Comparison of ENCODE assay signal across 25 cellular contexts in genomic region chr11:36077886-36078685, GRCh38.
DNase-seq lines count a peak whose midpoint lies in the region; ATAC-seq, FAIRE-seq and TF ChIP-seq lines count a peak whose summit lies in the region.
"Had no signal": no experiment of that assay in that cellular context is flagged by ENCODE, and none has a peak within 500 bp of the region (broad histone marks: within the 10 kb centered on the region; RNA-seq: fewer than 3 reads in every experiment).

No MANE protein-coding gene starts in this region.

- no peak for TF ChIP-seq CTCF in RWPE1 (conservative IDR thresholded peaks at IDR 0.05; ENCODE audit: low read depth)
- TF ChIP-seq CTCF in foreskin fibroblast (IDR thresholded peaks at IDR 0.05; ENCODE audit: low read depth, low read length), result no peak
- TF ChIP-seq CTCF in smooth muscle cell (IDR thresholded peaks at IDR 0.05; ENCODE audit: borderline replicate concordance, insufficient read depth, poor library complexity, severe bottlenecking), result no peak

- H3K4me1 ChIP-seq in smooth muscle cell (ENCODE audit: low read depth), result peaks cover 10% of the 10 kb centered on the region
- H3K4me1 ChIP-seq: parathyroid adenoma had no signal

- peaks cover 33% of the 10 kb centered on the region for H3F3A ChIP-seq in smooth muscle cell (ENCODE audit: low read depth)

- ATAC-seq in HG02571 (IDR thresholded peaks at IDR 0.05; ENCODE audit: unreplicated experiment), result no peak
- ATAC-seq: activated naive CD8-positive, alpha-beta T cell treated with anti-CD3 and anti-CD28 coated beads, Interleukin-2, amount 50 U/mL, for 24 hours; activated T-cell treated with anti-CD3 and anti-CD28 coated beads, Interleukin-2, amount 50 U/mL, for 4 hours; GM23338; K562; naive thymus-derived CD8-positive, alpha-beta T cell; Right ventricle myocardium inferior had no signal

- H3K27ac ChIP-seq in RWPE1 (peak overlapping the region; percentile 24), smooth muscle cell (ENCODE audit: low read depth) (peak overlapping the region; percentile 87)
- H3K27ac ChIP-seq: dorsolateral prefrontal cortex, parathyroid adenoma, right atrium auricular region, spleen, VCaP had no signal

- no peaks in the 10 kb centered on the region for H3K79me2 ChIP-seq in smooth muscle cell (ENCODE audit: low read depth)
- H3K79me2 ChIP-seq: parathyroid adenoma had no signal

- POLR2A ChIA-PET in RWPE1 (lab: Yijun Ruan, JAX; ENCODE audit: low non-redundant PET), result no interaction called here

- no peaks in the 10 kb centered on the region for H3K9me3 ChIP-seq in smooth muscle cell (replicated peaks; ENCODE audit: low read depth)
- H3K9me3 ChIP-seq: right atrium auricular region had no signal

- H3K27me3 ChIP-seq in smooth muscle cell (ENCODE audit: low read depth), result no peaks in the 10 kb centered on the region
- H3K27me3 ChIP-seq: dorsolateral prefrontal cortex, right atrium auricular region, spleen had no signal

- H2AFZ ChIP-seq in smooth muscle cell (ENCODE audit: low read depth), result no peak overlapping the region
- H2AFZ ChIP-seq: GM23338, parathyroid adenoma had no signal

- FAIRE-seq in GM12891 (lab: Jason Lieb, UNC), result no peak
- FAIRE-seq: K562, kidney had no signal

- H4K20me1 ChIP-seq in smooth muscle cell (ENCODE audit: low read depth), result no peaks in the 10 kb centered on the region

- CTCF ChIA-PET in RWPE1 (lab: Yijun Ruan, JAX), result no interaction called here

- no peak overlapping the region for H3K4me3 ChIP-seq in foreskin fibroblast (ENCODE audit: low read depth in 1 of 2, low read length in 2 of 2)
- H3K4me3 ChIP-seq in smooth muscle cell, result no peak overlapping the region
- H3K4me3 ChIP-seq: dorsolateral prefrontal cortex, GM23338, K562, right atrium auricular region, spleen had no signal

- no peaks in the 10 kb centered on the region for H3K36me3 ChIP-seq in smooth muscle cell (ENCODE audit: low read depth)
- H3K36me3 ChIP-seq: right atrium auricular region had no signal

- no peak overlapping the region for H3K9ac ChIP-seq in smooth muscle cell (ENCODE audit: low read depth)
- H3K9ac ChIP-seq: parathyroid adenoma had no signal

- no peak for TF ChIP-seq POLR2A in GM12891 (IDR thresholded peaks at IDR 0.05; ENCODE audit: low read depth, low read length)

- DNase-seq in HCEC 1CT (peak; percentile 23), RWPE1 (ENCODE audit: low spot score) (no peak), foreskin fibroblast (peak; percentile 42 to 51), smooth muscle cell (lab: John Stamatoyannopoulos, UW; ENCODE audit: unreplicated experiment) (no peak), GM12891 (ENCODE audit: insufficient read length, low spot score) (no peak)
- DNase-seq in stimulated activated CD4-positive, alpha-beta T cell treated with anti-CD3 and anti-CD28 coated beads, Interleukin-4, amount 100 ng/mL, for 4 hours, result no peak
- DNase-seq: activated CD4-positive, alpha-beta T cell treated with anti-CD3 and anti-CD28 coated beads, Interleukin-2, amount 10 ng/mL, durations not matched to agents 7 days and 5 days; activated gamma-delta T cell treated with Interleukin-2 at 50 U/mL for 16 hours; activated naive CD8-positive, alpha-beta T cell treated with anti-CD3 and anti-CD28 coated beads, Interleukin-2, amount 50 U/mL, for 24 hours; activated T-cell treated with anti-CD3 and anti-CD28 coated beads, Interleukin-2, amount 50 U/mL, for 4 hours; Calu3; DMS79 treated with DMSO at 0.1 percent for 48 hours; dorsolateral prefrontal cortex; kidney; naive thymus-derived CD8-positive, alpha-beta T cell; NCI-H146; NCI-H2107; spleen had no signal

- H3K4me2 ChIP-seq in smooth muscle cell, result peak overlapping the region; percentile 47
- H3K4me2 ChIP-seq: GM23338 had no signal

- WGBS in smooth muscle cell (ENCODE audit: low lambda C conversion rate), result 40% methylated on average over 10 of the region's 10 CpGs

TF ChIP-seq in GM12891, 5 proteins besides CTCF, POLR2A, EP300 and RAD21:
- TF ChIP-seq SPI1 (IDR thresholded peaks at IDR 0.05; ENCODE audit: low read depth, low read length) (no peak), PAX5 (IDR thresholded peaks at IDR 0.05; ENCODE audit: insufficient read depth, low read length, severe bottlenecking) (no peak), POU2F2 (IDR thresholded peaks at IDR 0.05; ENCODE audit: low read depth, low read length) (no peak)

Comparison
In these comparisons a context has a peak if more than half of its experiments do, and no peak if none do; other contexts are left out.
1. DNase-seq: peak in HCEC 1CT (single experiment) and foreskin fibroblast (2 of 2); none in RWPE1 (single experiment), smooth muscle cell (single experiment), stimulated activated CD4-positive, alpha-beta T cell treated with anti-CD3 and anti-CD28 coated beads, Interleukin-4, amount 100 ng/mL, for 4 hours (0 of 2) and GM12891 (single experiment).